In the genomic region with DNA sequence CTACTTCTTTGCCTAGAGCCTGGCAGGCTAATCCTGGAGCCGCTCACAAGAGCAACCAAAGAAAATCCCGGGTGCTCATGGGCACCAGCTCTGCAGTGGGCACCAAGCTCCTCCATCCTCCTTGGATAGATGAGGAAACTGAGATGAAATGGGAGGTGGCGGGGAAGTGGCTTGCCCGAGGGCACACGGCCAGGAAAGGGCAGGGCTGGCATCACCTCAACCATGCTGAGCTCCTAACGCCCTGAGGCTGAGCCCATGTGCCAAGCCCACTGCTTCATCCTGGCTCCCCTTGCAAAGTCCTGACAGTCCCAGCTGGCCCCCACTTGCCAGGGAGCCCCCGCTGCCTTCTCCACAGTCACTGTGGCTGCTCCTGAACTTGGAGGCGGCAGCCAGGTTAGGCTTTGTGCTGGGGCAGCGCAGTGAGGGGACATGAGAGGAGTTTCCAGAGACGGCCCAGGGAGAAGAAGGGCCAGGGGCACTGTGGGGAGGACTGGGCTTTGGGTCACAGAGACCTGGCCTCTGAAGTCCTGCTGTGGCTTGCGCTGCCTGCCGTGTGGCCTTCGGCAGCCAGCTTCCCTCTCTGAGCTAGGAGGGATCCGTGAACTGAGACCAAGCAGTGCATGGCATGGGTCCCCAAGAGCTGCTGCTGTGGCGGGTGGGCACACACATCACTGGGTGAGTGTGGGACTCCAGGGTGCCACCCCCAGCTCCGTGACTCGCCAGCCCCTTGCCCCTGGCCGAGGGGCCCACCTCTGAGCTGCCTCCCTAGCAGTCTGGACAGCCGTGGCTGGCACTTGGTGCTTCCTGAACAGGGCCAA, we compare ENCODE assay signal across 13 cellular contexts. TPM values are rescaled to one million over a fixed set of nuclear protein-coding genes. Genes with fewer than 3 reads are reported as not detected.
DNase-seq lines count a peak whose midpoint lies in the region; ATAC-seq and TF ChIP-seq lines count a peak whose summit lies in the region.
"Had no signal": no experiment of that assay in that cellular context is flagged by ENCODE, and none has a peak within 500 bp of the region (broad histone marks: within the 10 kb centered on the region; RNA-seq: fewer than 3 reads in every experiment).

No MANE protein-coding gene starts in this region.

- TF ChIP-seq CTCF in RWPE1 (conservative IDR thresholded peaks at IDR 0.05; ENCODE audit: low read depth) (no peak), chondrocyte (IDR thresholded peaks at IDR 0.05) (no peak), nephron (IDR thresholded peaks at IDR 0.05; ENCODE audit: unreplicated experiment in 3 of 3) (no peak), testis (IDR thresholded peaks at IDR 0.05) (no peak)

- peak overlapping the region; percentile 28 for H3K27ac ChIP-seq in RWPE1
- peak overlapping the region; percentile 43 to 86 for H3K27ac ChIP-seq in testis

- intact Hi-C loops in testis (cut with DNase I; ENCODE audit: low total_unique reads) = no loop called here

- H3K27me3 Mint-ChIP-seq in chondrocyte (ENCODE audit: low read depth) = no peaks in the 10 kb centered on the region
- no peaks in the 10 kb centered on the region for H3K27me3 Mint-ChIP-seq in nephron (ENCODE audit: low read depth)
- H3K27me3 Mint-ChIP-seq: CD4-positive, alpha-beta T cell had no signal

- POLR2A ChIA-PET in RWPE1 (lab: Yijun Ruan, JAX; ENCODE audit: low non-redundant PET) = no interaction called here

- no peak overlapping the region for H3K4me3 ChIP-seq in testis

- no peak for ATAC-seq in GM18907 (IDR thresholded peaks at IDR 0.05; ENCODE audit: unreplicated experiment)
- no peak for ATAC-seq in GM21723 (IDR thresholded peaks at IDR 0.05; ENCODE audit: unreplicated experiment)
- ATAC-seq: HCT116 had no signal

- H3K9me3 Mint-ChIP-seq in chondrocyte (ENCODE audit: low read depth) (no peaks in the 10 kb centered on the region), nephron (no peaks in the 10 kb centered on the region)
- H3K9me3 Mint-ChIP-seq: CD4-positive, alpha-beta T cell had no signal

- CTCF ChIA-PET in RWPE1 (lab: Yijun Ruan, JAX) = interaction anchor here (0.5 to 0.7 kb wide), 3 partner anchors 10 to 103 kb away, joined by 3 to 6 read pairs (median 3); no protein-coding TSS in a partner anchor

- H3K9me3 ChIP-seq in testis = no peaks in the 10 kb centered on the region

- H3K4me1 ChIP-seq in testis = peaks cover 3% of the 10 kb centered on the region

- H3K36me3 Mint-ChIP-seq in chondrocyte (ENCODE audit: low read depth) (peaks cover 18% of the 10 kb centered on the region), nephron (ENCODE audit: low read depth) (peaks cover 37% of the 10 kb centered on the region)

- H3K27ac Mint-ChIP-seq in chondrocyte (ENCODE audit: unreplicated experiment) (peak overlapping the region; percentile 100), nephron (peak overlapping the region; percentile 93 to 98 (median 97))
- H3K27ac Mint-ChIP-seq: CD4-positive, alpha-beta T cell had no signal

- no peaks in the 10 kb centered on the region for H3K27me3 ChIP-seq in testis

- H3K4me1 Mint-ChIP-seq in chondrocyte (ENCODE audit: low read depth) (peaks cover 33% of the 10 kb centered on the region), nephron (peaks cover 11% of the 10 kb centered on the region)

- no peak for TF ChIP-seq POLR2A in testis (IDR thresholded peaks at IDR 0.05)

- DNase-seq in RWPE1 (ENCODE audit: low spot score) (no peak), chondrocyte (ENCODE audit: low spot score) (no peak), testis (no peak), NCI-H187 treated with DMSO at 0.1 percent for 48 hours (lab: John Stamatoyannopoulos, UW) (no peak)
- DNase-seq: activated CD4-positive, CD25-positive, alpha-beta regulatory T cell; CD4-positive, alpha-beta T cell; effector memory CD4-positive, alpha-beta T cell; NCI-H2227 treated with DMSO at 0.1 percent for 48 hours had no signal

- WGBS in testis, 2 donors = 85 to 90% methylated on average over 9 to 19 of the region's 19 CpGs

- no peaks in the 10 kb centered on the region for H3K36me3 ChIP-seq in testis (ENCODE audit: low read depth, missing control alignments)

- peak overlapping the region; percentile 47 for H3K4me3 Mint-ChIP-seq in chondrocyte (ENCODE audit: unreplicated experiment)
- peak overlapping the region; percentile 57 to 91 (median 82) for H3K4me3 Mint-ChIP-seq in nephron
- H3K4me3 Mint-ChIP-seq: CD4-positive, alpha-beta T cell had no signal

RNA-seq across cellular contexts. Expression of gene TMED1, which starts 17.5 kb away (rescaled TPM):
- total RNA-seq in chondrocyte (29.1 to 33.7 TPM (median 31.5 TPM) in 3 replicates), testis (10 to 100 TPM; 34.0 to 59.3 TPM)
- 30.2 TPM for polyA plus RNA-seq in testis (ENCODE audit: insufficient read depth, low read depth, low replicate concordance)

RNA-seq across cellular contexts. Expression of gene C19orf38, which starts 29.7 kb away (rescaled TPM):
- 0.30 to 0.34 TPM in 2 of 3 replicates, not detected in the other for total RNA-seq in chondrocyte
- total RNA-seq in testis = 10 to 100 TPM; 17.4 to 21.0 TPM
- 19.3 TPM for polyA plus RNA-seq in testis (ENCODE audit: insufficient read depth, low read depth, low replicate concordance)
- total RNA-seq: HT1080 had no signal

RNA-seq across cellular contexts. Expression of gene CARM1, which starts 52.8 kb away (rescaled TPM):
- total RNA-seq in chondrocyte = 59.9 to 62.0 TPM (median 61.8 TPM) in 3 replicates
- 10 to 100 TPM; 79.5 to 82.4 TPM for total RNA-seq in testis
- polyA plus RNA-seq in testis (ENCODE audit: insufficient read depth, low read depth, low replicate concordance) = 110 TPM

Comparison
In these comparisons a context has a peak if more than half of its experiments do, and no peak if none do; other contexts are left out.
1. RNA of gene C19orf38, which starts 29.7 kb away (total RNA-seq): 17.4 to 21.0 TPM in testis; 0.30 to 0.34 TPM in chondrocyte; every median in the first group is over 10 times any median in the second.